27 cellular contexts compared by ENCODE assay signal in genomic region chr10:44006826-44007225, GRCh38.
DNase-seq lines count a peak whose midpoint lies in the region; ATAC-seq lines count a peak whose summit lies in the region.
"Had no signal": no experiment of that assay in that cellular context is flagged by ENCODE, and none has a peak within 500 bp of the region (broad histone marks: within the 10 kb centered on the region; RNA-seq: fewer than 3 reads in every experiment).

No MANE protein-coding gene starts in this region.

- DNase-seq in EH (ENCODE audit: low read depth) (peak; percentile 12), amniotic epithelial cell (ENCODE audit: low read depth) (peak; percentile 22), glomerular visceral epithelial cell (ENCODE audit: extremely low spot score) (peak; percentile 47), renal cortical epithelial cell (ENCODE audit: low read depth) (peak; percentile 22)
- DNase-seq in activated CD4-positive, alpha-beta T cell treated with anti-CD3 and anti-CD28 coated beads, Interleukin-2, amount 10 ng/mL, durations not matched to agents 7 days and 5 days, result no peak
- DNase-seq: C1 segment of cervical spinal cord; CD4-positive, alpha-beta memory T cell; COR-L47; DMS79; GF-D8; Kasumi-1; MV-4-11; NCI-H1105; NCI-H146; NCI-H1930; NCI-H2107; NCI-H446; NCI-H524 treated with DMSO at 0.1 percent for 48 hours; NCI-H82; NK-92 treated with Interleukin-12 subunit alpha and Interleukin-12 subunit beta, amount 100 ng/mL, for 24 hours; PC-3; Right ventricle myocardium superior; RPMI8226 had no signal

- no peaks in the 10 kb centered on the region for H3K36me3 Mint-ChIP-seq in activated CD4-positive, alpha-beta T cell treated with anti-CD3 and anti-CD28 coated beads, Interleukin-2, amount 10 ng/mL, durations not matched to agents 7 days and 5 days (ENCODE audit: low read depth)
- H3K36me3 Mint-ChIP-seq: CD4-positive, alpha-beta memory T cell had no signal

- CTCF ChIA-PET in activated CD4-positive, alpha-beta T cell treated with anti-CD3 and anti-CD28 coated beads, Interleukin-2, amount 10 ng/mL, durations not matched to agents 7 days and 5 days (lab: Charles Lee), result no interaction called here

- H3K9me3 Mint-ChIP-seq in activated CD4-positive, alpha-beta T cell treated with anti-CD3 and anti-CD28 coated beads, Interleukin-2, amount 10 ng/mL, durations not matched to agents 7 days and 5 days, result no peaks in the 10 kb centered on the region

- H3K4me3 Mint-ChIP-seq in activated CD4-positive, alpha-beta T cell treated with anti-CD3 and anti-CD28 coated beads, Interleukin-2, amount 10 ng/mL, durations not matched to agents 7 days and 5 days, result no peak overlapping the region
- H3K4me3 Mint-ChIP-seq: CD4-positive, alpha-beta memory T cell had no signal

- H3K27me3 Mint-ChIP-seq in activated CD4-positive, alpha-beta T cell treated with anti-CD3 and anti-CD28 coated beads, Interleukin-2, amount 10 ng/mL, durations not matched to agents 7 days and 5 days, result peaks cover 7% of the 10 kb centered on the region

- H3K4me1 Mint-ChIP-seq in activated CD4-positive, alpha-beta T cell treated with anti-CD3 and anti-CD28 coated beads, Interleukin-2, amount 10 ng/mL, durations not matched to agents 7 days and 5 days, result peaks cover 10% of the 10 kb centered on the region
- H3K4me1 Mint-ChIP-seq: CD4-positive, alpha-beta memory T cell had no signal

- H3K27ac Mint-ChIP-seq in activated CD4-positive, alpha-beta T cell treated with anti-CD3 and anti-CD28 coated beads, Interleukin-2, amount 10 ng/mL, durations not matched to agents 7 days and 5 days, result no peak overlapping the region
- H3K27ac Mint-ChIP-seq: CD4-positive, alpha-beta memory T cell had no signal

- ATAC-seq in GM19035 (IDR thresholded peaks at IDR 0.05; ENCODE audit: unreplicated experiment), result no peak
- ATAC-seq in GM18907 (IDR thresholded peaks at IDR 0.05; ENCODE audit: unreplicated experiment), result no peak
- ATAC-seq: HepG2, K562, PC-3 had no signal

- POLR2A ChIA-PET in activated CD4-positive, alpha-beta T cell treated with anti-CD3 and anti-CD28 coated beads, Interleukin-2, amount 10 ng/mL, durations not matched to agents 7 days and 5 days (lab: Charles Lee), result no interaction called here
